In genomic region chr3:39216176-39216790, GRCh38 we compare ENCODE assay signal across 8 cellular contexts. TPM values are rescaled to one million over a fixed set of nuclear protein-coding genes. Genes with fewer than 3 reads are reported as not detected.
DNase-seq lines count a peak whose midpoint lies in the region; ATAC-seq lines count a peak whose summit lies in the region.

No MANE protein-coding gene starts in this region.

- H3K14ac ChIP-seq in neuronal stem cell (ENCODE audit: low read length) = no peak overlapping the region

- DNase-seq in GF-D8 (lab: John Stamatoyannopoulos, UW) (peak; percentile 43), neuronal stem cell (ENCODE audit: low spot score) (no peak), T-helper 9 cell (no peak)
- no peak for DNase-seq in activated CD8-positive, alpha-beta memory T cell treated with anti-CD3 and anti-CD28 coated beads, Interleukin-2, amount 50 U/mL, for 48 hours
- DNase-seq in effector CD4-positive, alpha-beta T cell = no peak

- H3K4me1 Mint-ChIP-seq in T-helper 1 cell treated with Interleukin-12 subunit alpha and Interleukin-12 subunit beta and Interleukin-4 antibody, amounts not matched to agents 30 μg/mL and 1 μg/mL, for 36 hours (ENCODE audit: low read depth) = peaks cover 42% of the 10 kb centered on the region

- H3K4me3 ChIP-seq in neuronal stem cell (ENCODE audit: low read length in 2 of 2) = no peak overlapping the region

- H3K36me3 Mint-ChIP-seq in T-helper 1 cell treated with Interleukin-12 subunit alpha and Interleukin-12 subunit beta and Interleukin-4 antibody, amounts not matched to agents 30 μg/mL and 1 μg/mL, for 36 hours (ENCODE audit: low read depth) = peaks cover 6% of the 10 kb centered on the region

- no peak overlapping the region for H2BK120ac ChIP-seq in neuronal stem cell (ENCODE audit: low read depth, low read length)

- no peaks in the 10 kb centered on the region for H3K36me3 ChIP-seq in neuronal stem cell (replicated peaks in 1 of 2; ENCODE audit: control insufficient read depth in 2 of 2, insufficient read depth in 2 of 2, low read length in 2 of 2)

- no peak overlapping the region for H3K9ac ChIP-seq in neuronal stem cell (ENCODE audit: low read depth, low read length, poor library complexity)

- no peak overlapping the region for H2AK5ac ChIP-seq in neuronal stem cell (ENCODE audit: low read depth, low read length)

- no peak overlapping the region for H2BK15ac ChIP-seq in neuronal stem cell (ENCODE audit: low read length)

- peak overlapping the region; percentile 23 for H3K4me3 Mint-ChIP-seq in T-helper 1 cell treated with Interleukin-12 subunit alpha and Interleukin-12 subunit beta and Interleukin-4 antibody, amounts not matched to agents 30 μg/mL and 1 μg/mL, for 36 hours

- H3K27ac ChIP-seq in neuronal stem cell (replicated peaks; ENCODE audit: low read length) = no peak overlapping the region

- no peaks in the 10 kb centered on the region for H3K9me3 ChIP-seq in neuronal stem cell (replicated peaks in 1 of 2; ENCODE audit: control insufficient read depth in 2 of 2, insufficient read depth in 1 of 2, low read depth in 1 of 2, low read length in 2 of 2)

- ATAC-seq in GM19438 (IDR thresholded peaks at IDR 0.05; ENCODE audit: low read depth, unreplicated experiment) = peak; percentile 98
- ATAC-seq in HG03196 (IDR thresholded peaks at IDR 0.05; ENCODE audit: unreplicated experiment) = peak; percentile 93

- H2BK5ac ChIP-seq in neuronal stem cell (ENCODE audit: low read length) = no peak overlapping the region

- H3K4me1 ChIP-seq in neuronal stem cell (ENCODE audit: control insufficient read depth in 2 of 2, insufficient read depth in 1 of 2, low read depth in 1 of 2, low read length in 2 of 2) = no peaks in the 10 kb centered on the region

- no peak overlapping the region for H2BK12ac ChIP-seq in neuronal stem cell (ENCODE audit: low read length)

- no CpG with 5 or more reads among the region's 2 CpGs for WGBS in neuronal stem cell (ENCODE audit: extremely low coverage in 2 of 2, insufficient read length in 2 of 2, insufficient replicate concordance in 1 of 2), 2 donors

- H3K79me1 ChIP-seq in neuronal stem cell (ENCODE audit: low read depth, low read length) = no peaks in the 10 kb centered on the region

- no peak overlapping the region for H3K23ac ChIP-seq in neuronal stem cell (ENCODE audit: low read depth, low read length, poor library complexity)

- H3K27me3 ChIP-seq in neuronal stem cell (ENCODE audit: control insufficient read depth in 3 of 3, insufficient read depth in 3 of 3, low read depth in 1 of 3, low read length in 3 of 3) = peaks cover 0 to 7% (median 0%) of the 10 kb centered on the region in 3 experiments

- H3K18ac ChIP-seq in neuronal stem cell (ENCODE audit: low read length) = no peak overlapping the region

- H3K4me2 ChIP-seq in neuronal stem cell (ENCODE audit: insufficient read depth, low read length, poor library complexity, severe bottlenecking) = no peak overlapping the region

- no peak overlapping the region for H3K4ac ChIP-seq in neuronal stem cell (ENCODE audit: low read length)

- H2AFZ ChIP-seq in neuronal stem cell (ENCODE audit: low read length) = no peak overlapping the region

- peaks cover 41% of the 10 kb centered on the region for H3K27me3 Mint-ChIP-seq in T-helper 1 cell treated with Interleukin-12 subunit alpha and Interleukin-12 subunit beta and Interleukin-4 antibody, amounts not matched to agents 30 μg/mL and 1 μg/mL, for 36 hours (ENCODE audit: low read depth)

- no peak overlapping the region for H4K91ac ChIP-seq in neuronal stem cell (ENCODE audit: low read depth, low read length, poor library complexity)

- H4K8ac ChIP-seq in neuronal stem cell (ENCODE audit: low read depth, low read length) = no peak overlapping the region

- H3K9me3 Mint-ChIP-seq in T-helper 1 cell treated with Interleukin-12 subunit alpha and Interleukin-12 subunit beta and Interleukin-4 antibody, amounts not matched to agents 30 μg/mL and 1 μg/mL, for 36 hours = no peaks in the 10 kb centered on the region

- H3K27ac Mint-ChIP-seq in T-helper 1 cell treated with Interleukin-12 subunit alpha and Interleukin-12 subunit beta and Interleukin-4 antibody, amounts not matched to agents 30 μg/mL and 1 μg/mL, for 36 hours = peak overlapping the region; percentile 9

RNA-seq across cellular contexts. Expression of gene XIRP1, which starts 23.9 kb away (rescaled TPM):
- polyA plus RNA-seq in neuronal stem cell (2013, experiment 1 of 2) = not detected
- 0.01 TPM for polyA plus RNA-seq in neuronal stem cell (2013, experiment 2 of 2)
